In genomic region chr2:112140899-112141622, GRCh38 we compare ENCODE assay signal across 1 cellular context.
TF ChIP-seq lines count a peak whose summit lies in the region.

No MANE protein-coding gene starts in this region.

TF ChIP-seq in K562, 482 proteins besides CTCF, POLR2A, EP300 and RAD21 (continued from another document):
- no peak for TF ChIP-seq RBM17 (IDR thresholded peaks at IDR 0.05; ENCODE audit: borderline replicate concordance, low read depth, low read length)
- no peak for TF ChIP-seq ZNF561 (CRISPR knock-in tag; conservative IDR thresholded peaks at IDR 0.05)
- peak; percentile 30 for TF ChIP-seq RBM25 (IDR thresholded peaks at IDR 0.05; ENCODE audit: low read depth, low read length, severe bottlenecking)
- TF ChIP-seq NR2F6 (CRISPR knock-in tag; IDR thresholded peaks at IDR 0.05): no peak
- TF ChIP-seq RCOR1 (IDR thresholded peaks at IDR 0.05; ENCODE audit: borderline replicate concordance in 1 of 2, low read depth in 2 of 2, low read length in 2 of 2): no peak
- TF ChIP-seq MNT (conservative IDR thresholded peaks at IDR 0.05): no peak
